1 cellular context compared by ENCODE assay signal in the genomic region with DNA sequence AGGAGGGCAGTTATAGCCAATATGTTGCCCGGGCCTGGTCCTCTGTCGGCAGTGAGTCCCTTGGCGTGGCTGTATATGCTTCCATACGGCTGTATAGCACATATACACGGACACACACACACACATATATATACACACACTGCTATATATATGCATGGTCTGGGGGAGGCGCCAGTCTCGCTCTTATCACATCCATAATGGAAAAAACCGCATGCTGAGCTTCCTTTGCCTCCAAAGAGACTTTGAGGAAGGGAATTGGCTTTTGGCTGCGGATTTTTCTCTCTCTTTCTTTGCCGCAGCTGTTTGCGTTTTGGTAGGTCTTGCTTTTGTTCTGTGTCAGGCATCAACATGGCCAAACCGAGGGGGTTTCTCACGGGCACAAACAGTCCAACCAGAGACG.
TF ChIP-seq lines count a peak whose summit lies in the region.

No MANE protein-coding gene starts in this region.

TF ChIP-seq in H1, 55 proteins besides CTCF, POLR2A, EP300 and RAD21:
- TF ChIP-seq GABPA (IDR thresholded peaks at IDR 0.05; ENCODE audit: borderline replicate concordance, insufficient read depth, low read length) (no peak), KDM5A (IDR thresholded peaks at IDR 0.05; ENCODE audit: low read length) (no peak), EZH2 (IDR thresholded peaks at IDR 0.05; ENCODE audit: low read depth, low read length, severe bottlenecking) (no peak), NRF1 (IDR thresholded peaks at IDR 0.05; ENCODE audit: low read depth, low read length) (no peak)
- TF ChIP-seq, protein P1, sequence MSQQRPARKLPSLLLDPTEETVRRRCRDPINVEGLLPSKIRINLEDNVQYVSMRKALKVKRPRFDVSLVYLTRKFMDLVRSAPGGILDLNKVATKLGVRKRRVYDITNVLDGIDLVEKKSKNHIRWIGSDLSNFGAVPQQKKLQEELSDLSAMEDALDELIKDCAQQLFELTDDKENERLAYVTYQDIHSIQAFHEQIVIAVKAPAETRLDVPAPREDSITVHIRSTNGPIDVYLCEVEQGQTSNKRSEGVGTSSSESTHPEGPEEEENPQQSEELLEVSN (IDR thresholded peaks at IDR 0.05): peak; percentile 30; the same call in 1 of the 2 replicates
TF ChIP-seq in H1: peak in this region for 1.
